In genomic region chr1:45995298-45995697, GRCh38 we compare ENCODE assay signal across 15 cellular contexts.
DNase-seq lines count a peak whose midpoint lies in the region; ATAC-seq and TF ChIP-seq lines count a peak whose summit lies in the region.
"Had no signal": no experiment of that assay in that cellular context is flagged by ENCODE, and none has a peak within 500 bp of the region (broad histone marks: within the 10 kb centered on the region; RNA-seq: fewer than 3 reads in every experiment).

No MANE protein-coding gene starts in this region.

- peak overlapping the region in 1 of 2 donors; percentile 33 for H3K27ac Mint-ChIP-seq in effector memory CD8-positive, alpha-beta T cell
- H3K27ac Mint-ChIP-seq: IgD-negative memory B cell had no signal

- peak; percentile 30 to 71 (median 66) for ATAC-seq in psoas muscle
- ATAC-seq in HG03095 (IDR thresholded peaks at IDR 0.05; ENCODE audit: unreplicated experiment) = no peak
- no peak for ATAC-seq in effector memory CD8-positive, alpha-beta T cell (replicated peaks)

- H3K4me2 ChIP-seq in fibroblast of lung (ENCODE audit: extremely low read depth, insufficient read depth, low read length) = no peak overlapping the region

- H3K9me3 ChIP-seq in fibroblast of lung (ENCODE audit: control insufficient read depth, insufficient read depth, low read depth, low read length) = no peaks in the 10 kb centered on the region
- no peaks in the 10 kb centered on the region for H3K9me3 ChIP-seq in psoas muscle

- H3K4me3 ChIP-seq in fibroblast of lung (replicated peaks in 1 of 4; ENCODE audit: control extremely low read depth in 1 of 4, insufficient read depth in 1 of 4, low read depth in 3 of 4, low read length in 4 of 4) (no peak overlapping the region), psoas muscle (no peak overlapping the region)

- no peaks in the 10 kb centered on the region for H3K79me2 ChIP-seq in fibroblast of lung (ENCODE audit: control insufficient read depth, insufficient read depth, low read length)

- H3K36me3 Mint-ChIP-seq in effector memory CD8-positive, alpha-beta T cell (ENCODE audit: insufficient read depth) = no peaks in the 10 kb centered on the region

- H3K9ac ChIP-seq in fibroblast of lung (ENCODE audit: insufficient read depth, low read length) = no peak overlapping the region

- no peaks in the 10 kb centered on the region for H3K27me3 Mint-ChIP-seq in effector memory CD8-positive, alpha-beta T cell
- H3K27me3 Mint-ChIP-seq: CD8-positive, alpha-beta memory T cell; IgD-negative memory B cell had no signal

- H3K36me3 ChIP-seq in fibroblast of lung (ENCODE audit: control insufficient read depth, insufficient read depth, low read length) = no peaks in the 10 kb centered on the region
- peaks cover 15 to 30% of the 10 kb centered on the region in 2 donors for H3K36me3 ChIP-seq in psoas muscle (ENCODE audit: insufficient read depth in 1 of 2, low read depth in 1 of 2)

- H3K4me1 ChIP-seq in fibroblast of lung (ENCODE audit: control insufficient read depth, extremely low read depth, insufficient read depth, low read length) (no peaks in the 10 kb centered on the region), psoas muscle (peaks cover 7% of the 10 kb centered on the region)

- intact Hi-C loops in psoas muscle (cut with DNase I) = no loop called here

- CTCF ChIA-PET in GM10248 (lab: Yijun Ruan, JAX) = no interaction called here

- no peak overlapping the region for H3K27ac ChIP-seq in fibroblast of lung (ENCODE audit: insufficient read depth, low read length)
- H3K27ac ChIP-seq in psoas muscle = peak overlapping the region; percentile 37
- H3K27ac ChIP-seq: HL-60, RWPE1 had no signal

- DNase-seq in HCEC 1CT = peak; percentile 50
- DNase-seq in RKO (ENCODE audit: low spot score) = peak; percentile 14
- peak; percentile 4 to 50 for DNase-seq in fibroblast of lung (ENCODE audit: low read depth in 2 of 2)
- DNase-seq in psoas muscle = no peak
- no peak for DNase-seq in effector memory CD8-positive, alpha-beta T cell
- DNase-seq in GM10248 (ENCODE audit: extremely low spot score) = no peak
- DNase-seq: C1 segment of cervical spinal cord; CD8-positive, alpha-beta memory T cell; Kasumi-1; NCI-H1694 treated with DMSO at 0.1 percent for 48 hours; NCI-H774 had no signal

- no peak for TF ChIP-seq CTCF in fibroblast of lung (conservative IDR thresholded peaks at IDR 0.05 in 1 of 2, IDR thresholded peaks at IDR 0.05 in 1 of 2; ENCODE audit: low read depth in 1 of 2, low read length in 2 of 2)
- no peak for TF ChIP-seq CTCF in psoas muscle (IDR thresholded peaks at IDR 0.05)
- no peak for TF ChIP-seq CTCF in GM10248 (IDR thresholded peaks at IDR 0.05; ENCODE audit: control extremely low read depth, extremely low read depth, low read depth, missing control alignments)

- H3K4me1 Mint-ChIP-seq in effector memory CD8-positive, alpha-beta T cell (ENCODE audit: low read depth in 2 of 2) = peaks cover 0 to 3% of the 10 kb centered on the region in 2 donors
- H3K4me1 Mint-ChIP-seq: CD8-positive, alpha-beta memory T cell had no signal

- WGBS in psoas muscle, 3 donors = 61 to 83% (median 71%) methylated on average over 8 of the region's 8 CpGs

- POLR2A ChIA-PET in GM10248 (lab: Yijun Ruan, JAX) = no interaction called here

- H3K27me3 ChIP-seq in fibroblast of lung (ENCODE audit: control insufficient read depth, insufficient read depth, low read length) (no peaks in the 10 kb centered on the region), psoas muscle (ENCODE audit: insufficient read depth in 3 of 3, low read length in 2 of 3) (no peaks in the 10 kb centered on the region)

- H2AFZ ChIP-seq in fibroblast of lung (ENCODE audit: low read length) = no peak overlapping the region

- H3K4me3 Mint-ChIP-seq in effector memory CD8-positive, alpha-beta T cell = no peak overlapping the region
- H3K4me3 Mint-ChIP-seq: CD8-positive, alpha-beta memory T cell; IgD-negative memory B cell had no signal

- no peaks in the 10 kb centered on the region for H3K9me3 Mint-ChIP-seq in effector memory CD8-positive, alpha-beta T cell

- H4K20me1 ChIP-seq in fibroblast of lung (ENCODE audit: control insufficient read depth, extremely low read depth, insufficient read depth, low read length) = no peaks in the 10 kb centered on the region

Comparison
In these comparisons a context has a peak if more than half of its experiments do, and no peak if none do; other contexts are left out.
1. DNase-seq: peak in HCEC 1CT (single experiment), RKO (single experiment) and fibroblast of lung (2 of 2); none in psoas muscle (0 of 2), effector memory CD8-positive, alpha-beta T cell (0 of 3) and GM10248 (single experiment).
2. ATAC-seq: peak in psoas muscle (4 of 4); none in HG03095 (single experiment) and effector memory CD8-positive, alpha-beta T cell (single experiment).